10 cellular contexts compared by ENCODE assay signal in genomic region chr18:5463836-5464235, GRCh38.
"Had no signal": no experiment of that assay in that cellular context is flagged by ENCODE, and none has a peak within 500 bp of the region (broad histone marks: within the 10 kb centered on the region; RNA-seq: fewer than 3 reads in every experiment).

No MANE protein-coding gene starts in this region.

- H3K27me3 ChIP-seq: cardiac muscle cell had no signal

- H3K4me3 ChIP-seq: cardiac muscle cell had no signal

- DNase-seq: activated CD4-positive, alpha-beta T cell treated with anti-CD3 and anti-CD28 coated beads, Interleukin-2, amount 50 U/mL, for 1 hour; activated gamma-delta T cell; amniotic stem cell; natural killer cell; stimulated activated naive B cell treated with anti-CD40 and anti-IgM and Interleukin-4, amounts not matched to agents 10 μg/mL and 1 μg/mL and 100 μg/mL, for 72 hours; T-helper 1 cell; T1000 had no signal

- FAIRE-seq: colon, endometrium had no signal

- H3K36me3 ChIP-seq: cardiac muscle cell had no signal

- H3K27ac ChIP-seq: cardiac muscle cell had no signal

- ATAC-seq: natural killer cell; stimulated activated naive B cell treated with anti-CD40 and anti-IgM and Interleukin-4, amounts not matched to agents 10 μg/mL and 1 μg/mL and 100 μg/mL, for 72 hours had no signal
